8 cellular contexts compared by ENCODE assay signal in genomic region chr3:179259959-179260756, GRCh38. TPM values are rescaled to one million over a fixed set of nuclear protein-coding genes. Genes with fewer than 3 reads are reported as not detected.
DNase-seq lines count a peak whose midpoint lies in the region; ATAC-seq and TF ChIP-seq lines count a peak whose summit lies in the region.
"Not testable (repeated sequence)": the region's sequence is repeated elsewhere in the genome, so short reads cannot be mapped to it uniquely, and the experiment has no call there.

No MANE protein-coding gene starts in this region.

- peak overlapping the region; percentile 78 for H3K4me2 ChIP-seq in mammary epithelial cell (ENCODE audit: insufficient read depth, low read depth, low read length)

- not testable (repeated sequence) for H3K36me3 ChIP-seq in HUES6 (ENCODE audit: control insufficient read depth, insufficient read depth, low read length); mammary epithelial cell (ENCODE audit: insufficient read depth, low read length); left ventricle myocardium inferior

- peak overlapping the region; percentile 32 for H3K27ac Mint-ChIP-seq in CD4-positive, alpha-beta T cell
- H3K27ac Mint-ChIP-seq in T-helper 1 cell treated with Interleukin-12 subunit alpha and Interleukin-12 subunit beta and Interleukin-4 antibody, amounts not matched to agents 30 μg/mL and 1 μg/mL, for 36 hours; activated T-cell treated with anti-CD3 and anti-CD28 coated beads, Interleukin-2, amount 50 U/mL, for 72 hours; natural killer cell treated with Interleukin-12 subunit alpha and Interleukin-12 subunit beta and Interleukin-15 and Interleukin-18, amount 100 ng/mL, for 72 hours; stimulated activated effector memory CD8-positive, alpha-beta T cell treated with anti-CD3 and anti-CD28 coated beads, Interleukin-12 subunit alpha, Interleukin-12 subunit beta, amount 100 ng/mL, for 72 hours: not testable (repeated sequence)

- H4K20me1 ChIP-seq in mammary epithelial cell (ENCODE audit: insufficient read depth, low read length), result not testable (repeated sequence)

- H3K27me3 Mint-ChIP-seq in CD4-positive, alpha-beta T cell; natural killer cell treated with Interleukin-12 subunit alpha and Interleukin-12 subunit beta and Interleukin-15 and Interleukin-18, amount 100 ng/mL, for 72 hours: not testable (repeated sequence)
- H3K27me3 Mint-ChIP-seq in T-helper 1 cell treated with Interleukin-12 subunit alpha and Interleukin-12 subunit beta and Interleukin-4 antibody, amounts not matched to agents 30 μg/mL and 1 μg/mL, for 36 hours (ENCODE audit: low read depth), result peaks cover 13% of the 10 kb centered on the region
- H3K27me3 Mint-ChIP-seq in activated T-cell treated with anti-CD3 and anti-CD28 coated beads, Interleukin-2, amount 50 U/mL, for 72 hours (ENCODE audit: low read depth), result peaks cover 15% of the 10 kb centered on the region

- ATAC-seq in CD4-positive, alpha-beta T cell (ENCODE audit: poor library complexity); natural killer cell treated with Interleukin-12 subunit alpha and Interleukin-12 subunit beta and Interleukin-15 and Interleukin-18, amount 100 ng/mL, for 72 hours: not testable (repeated sequence)
- peak; percentile 36 to 62 for ATAC-seq in activated T-cell treated with anti-CD3 and anti-CD28 coated beads, Interleukin-2, amount 50 U/mL, for 72 hours (replicated peaks in 1 of 2)
- ATAC-seq in stimulated activated effector memory CD8-positive, alpha-beta T cell treated with anti-CD3 and anti-CD28 coated beads, Interleukin-12 subunit alpha, Interleukin-12 subunit beta, amount 100 ng/mL, for 72 hours, result peak; percentile 59

- POLR2A ChIA-PET in CD4-positive, alpha-beta T cell (lab: Charles Lee), result interaction anchor here (3.2 kb wide), 1 partner anchor 112 kb away, joined by 14 read pairs; the partner anchor contains the start of gene PIK3CA

- peaks cover 12% of the 10 kb centered on the region for H3K4me1 Mint-ChIP-seq in CD4-positive, alpha-beta T cell (ENCODE audit: low read depth)
- H3K4me1 Mint-ChIP-seq in T-helper 1 cell treated with Interleukin-12 subunit alpha and Interleukin-12 subunit beta and Interleukin-4 antibody, amounts not matched to agents 30 μg/mL and 1 μg/mL, for 36 hours (ENCODE audit: low read depth), result not testable (repeated sequence)
- H3K4me1 Mint-ChIP-seq in activated T-cell treated with anti-CD3 and anti-CD28 coated beads, Interleukin-2, amount 50 U/mL, for 72 hours (ENCODE audit: low read depth), result peaks cover 21% of the 10 kb centered on the region
- H3K4me1 Mint-ChIP-seq in natural killer cell treated with Interleukin-12 subunit alpha and Interleukin-12 subunit beta and Interleukin-15 and Interleukin-18, amount 100 ng/mL, for 72 hours (ENCODE audit: low read depth in 2 of 2), result peaks cover 17 to 25% of the 10 kb centered on the region in 2 donors
- H3K4me1 Mint-ChIP-seq in stimulated activated effector memory CD8-positive, alpha-beta T cell treated with anti-CD3 and anti-CD28 coated beads, Interleukin-12 subunit alpha, Interleukin-12 subunit beta, amount 100 ng/mL, for 72 hours, result peaks cover 22% of the 10 kb centered on the region

- intact Hi-C loops in CD4-positive, alpha-beta T cell (cut with DNase I, micrococcal nuclease); left ventricle myocardium inferior (cut with micrococcal nuclease): not testable (repeated sequence)
- intact Hi-C loops in mammary epithelial cell (cut with micrococcal nuclease), result loop anchor here (5.0 kb wide), 1 partner anchor 113 kb away; the partner anchor contains the start of gene PIK3CA

- dilution Hi-C loops in mammary epithelial cell (cut with HindIII; ENCODE audit: low sequenced_read_pairs), result not testable (repeated sequence)

- not testable (repeated sequence) for TF ChIP-seq CTCF in CD4-positive, alpha-beta T cell (IDR thresholded peaks at IDR 0.05); mammary epithelial cell (conservative IDR thresholded peaks at IDR 0.05 in 1 of 2, IDR thresholded peaks at IDR 0.05 in 1 of 2; ENCODE audit: extremely low read depth in 1 of 2, insufficient read depth in 1 of 2, low read depth in 1 of 2, low read length in 2 of 2); left ventricle myocardium inferior (IDR thresholded peaks at IDR 0.05; ENCODE audit: borderline replicate concordance)

- CTCF ChIA-PET in CD4-positive, alpha-beta T cell (lab: Charles Lee); mammary epithelial cell (lab: Charles Lee; ENCODE audit: low non-redundant PET): not testable (repeated sequence)

- H3K9ac ChIP-seq in HUES6 (ENCODE audit: low read length); mammary epithelial cell (ENCODE audit: insufficient read depth, low read length): not testable (repeated sequence)

- 100% methylated on average over 7 of the region's 9 CpGs for WGBS in mammary epithelial cell (ENCODE audit: low coverage, missing lambda C conversion rate)

- not testable (repeated sequence) for DNase-seq in CD4-positive, alpha-beta T cell; mammary epithelial cell; left ventricle myocardium inferior; natural killer cell treated with Interleukin-12 subunit alpha and Interleukin-12 subunit beta and Interleukin-15 and Interleukin-18, amount 100 ng/mL, for 72 hours (ENCODE audit: low spot score); stimulated activated effector memory CD8-positive, alpha-beta T cell treated with anti-CD3 and anti-CD28 coated beads, Interleukin-12 subunit alpha, Interleukin-12 subunit beta, amount 100 ng/mL, for 72 hours (ENCODE audit: low spot score in 2 of 2)
- DNase-seq in activated T-cell treated with anti-CD3 and anti-CD28 coated beads, Interleukin-2, amount 50 U/mL, for 72 hours, result peak in 1 of 2 donors; percentile 11

- not testable (repeated sequence) for H3K27me3 ChIP-seq in CD4-positive, alpha-beta T cell (ENCODE audit: control insufficient read depth, insufficient read depth, low read length); HUES6 (ENCODE audit: control insufficient read depth, insufficient read depth, low read length); mammary epithelial cell (ENCODE audit: insufficient read depth, low read length); left ventricle myocardium inferior (ENCODE audit: low read depth)

- not testable (repeated sequence) for H3K4me1 ChIP-seq in HUES6 (ENCODE audit: control insufficient read depth, insufficient read depth, low read length); mammary epithelial cell (ENCODE audit: insufficient read depth, low read length)
- peaks cover 10% of the 10 kb centered on the region for H3K4me1 ChIP-seq in left ventricle myocardium inferior

- not testable (repeated sequence) for H3K27ac ChIP-seq in CD4-positive, alpha-beta T cell (ENCODE audit: low read depth, low read length); HUES6 (ENCODE audit: low read depth, low read length); mammary epithelial cell (ENCODE audit: insufficient read depth, low read depth, low read length); left ventricle myocardium inferior (replicated peaks)

- H3K79me2 ChIP-seq in mammary epithelial cell (ENCODE audit: insufficient read depth, low read length), result not testable (repeated sequence)

- not testable (repeated sequence) for H3K9me3 Mint-ChIP-seq in CD4-positive, alpha-beta T cell; T-helper 1 cell treated with Interleukin-12 subunit alpha and Interleukin-12 subunit beta and Interleukin-4 antibody, amounts not matched to agents 30 μg/mL and 1 μg/mL, for 36 hours; activated T-cell treated with anti-CD3 and anti-CD28 coated beads, Interleukin-2, amount 50 U/mL, for 72 hours; stimulated activated effector memory CD8-positive, alpha-beta T cell treated with anti-CD3 and anti-CD28 coated beads, Interleukin-12 subunit alpha, Interleukin-12 subunit beta, amount 100 ng/mL, for 72 hours
- H3K9me3 Mint-ChIP-seq in natural killer cell treated with Interleukin-12 subunit alpha and Interleukin-12 subunit beta and Interleukin-15 and Interleukin-18, amount 100 ng/mL, for 72 hours, result peaks cover 11% of the 10 kb centered on the region

- in situ Hi-C loops in mammary epithelial cell (cut with MboI; ENCODE audit: low sequenced_read_pairs in 2 of 2), result not testable (repeated sequence)

- H2AFZ ChIP-seq in mammary epithelial cell (ENCODE audit: low read depth, low read length), result not testable (repeated sequence)

- H3K36me3 Mint-ChIP-seq in CD4-positive, alpha-beta T cell (ENCODE audit: low read depth); T-helper 1 cell treated with Interleukin-12 subunit alpha and Interleukin-12 subunit beta and Interleukin-4 antibody, amounts not matched to agents 30 μg/mL and 1 μg/mL, for 36 hours (ENCODE audit: low read depth); activated T-cell treated with anti-CD3 and anti-CD28 coated beads, Interleukin-2, amount 50 U/mL, for 72 hours (ENCODE audit: insufficient read depth in 2 of 2); stimulated activated effector memory CD8-positive, alpha-beta T cell treated with anti-CD3 and anti-CD28 coated beads, Interleukin-12 subunit alpha, Interleukin-12 subunit beta, amount 100 ng/mL, for 72 hours: not testable (repeated sequence)
- peaks cover 19% of the 10 kb centered on the region for H3K36me3 Mint-ChIP-seq in natural killer cell treated with Interleukin-12 subunit alpha and Interleukin-12 subunit beta and Interleukin-15 and Interleukin-18, amount 100 ng/mL, for 72 hours

- peak overlapping the region; percentile 82 for H3K4me3 Mint-ChIP-seq in CD4-positive, alpha-beta T cell
- H3K4me3 Mint-ChIP-seq in T-helper 1 cell treated with Interleukin-12 subunit alpha and Interleukin-12 subunit beta and Interleukin-4 antibody, amounts not matched to agents 30 μg/mL and 1 μg/mL, for 36 hours, result peak overlapping the region; percentile 50
- peak overlapping the region; percentile 63 to 77 for H3K4me3 Mint-ChIP-seq in activated T-cell treated with anti-CD3 and anti-CD28 coated beads, Interleukin-2, amount 50 U/mL, for 72 hours
- H3K4me3 Mint-ChIP-seq in natural killer cell treated with Interleukin-12 subunit alpha and Interleukin-12 subunit beta and Interleukin-15 and Interleukin-18, amount 100 ng/mL, for 72 hours, result peak overlapping the region; percentile 70
- peak overlapping the region; percentile 44 for H3K4me3 Mint-ChIP-seq in stimulated activated effector memory CD8-positive, alpha-beta T cell treated with anti-CD3 and anti-CD28 coated beads, Interleukin-12 subunit alpha, Interleukin-12 subunit beta, amount 100 ng/mL, for 72 hours

- not testable (repeated sequence) for H3K9me3 ChIP-seq in CD4-positive, alpha-beta T cell (ENCODE audit: control insufficient read depth, low read length); mammary epithelial cell (replicated peaks; ENCODE audit: insufficient read depth, low read length)
- peaks cover 20% of the 10 kb centered on the region for H3K9me3 ChIP-seq in HUES6 (ENCODE audit: control insufficient read depth, insufficient read depth, low read depth, low read length)
- peaks cover 23% of the 10 kb centered on the region for H3K9me3 ChIP-seq in left ventricle myocardium inferior (replicated peaks)

- peak overlapping the region; percentile 76; the same call in 1 of the 2 replicates for H3K4me3 ChIP-seq in HUES6 (ENCODE audit: low read depth, low read length)
- H3K4me3 ChIP-seq in mammary epithelial cell (replicated peaks in 1 of 3; ENCODE audit: insufficient read depth in 1 of 3, low read depth in 2 of 3, low read length in 3 of 3), result not testable (repeated sequence)
- H3K4me3 ChIP-seq in left ventricle myocardium inferior, result peak overlapping the region; percentile 86

- BruUV-seq in mammary epithelial cell (replicated peaks; lab: Mats Ljungman, UMichigan), result not testable (repeated sequence)

RNA-seq across cellular contexts. Expression of gene KCNMB3, which starts 9.2 kb away (rescaled TPM):
- under 1 TPM; 0.58 to 0.70 TPM for total RNA-seq in CD4-positive, alpha-beta T cell
- under 1 TPM; 0.46 to 0.89 TPM for total RNA-seq in activated T-cell treated with anti-CD3 and anti-CD28 coated beads, Interleukin-2, amount 50 U/mL, for 72 hours
- 1 to 10 TPM; 1.0 to 1.2 TPM for total RNA-seq in mammary epithelial cell
- polyA plus RNA-seq in mammary epithelial cell, result 0.67 TPM
- polyA minus RNA-seq in mammary epithelial cell, result not detected
- 0.96 TPM for total RNA-seq in left ventricle myocardium inferior
- total RNA-seq in natural killer cell treated with Interleukin-12 subunit alpha and Interleukin-12 subunit beta and Interleukin-15 and Interleukin-18, amount 100 ng/mL, for 72 hours, result 1 to 10 TPM; 2.0 to 2.1 TPM
